Comparison of ENCODE assay signal across 1 cellular context in genomic region chr6:30615958-30616810, GRCh38.
TF ChIP-seq lines count a peak whose summit lies in the region.

No MANE protein-coding gene starts in this region.

TF ChIP-seq in HepG2, 621 proteins besides CTCF, POLR2A, EP300 and RAD21 (continued from another document and continues in another):
- peak; percentile 4 for TF ChIP-seq HNRNPK (IDR thresholded peaks at IDR 0.05; ENCODE audit: low read depth, low read length, poor library complexity, severe bottlenecking)
- TF ChIP-seq GATA4 (IDR thresholded peaks at IDR 0.05; ENCODE audit: borderline replicate concordance, low read depth), result peak; percentile 40; the same call in 1 of the 2 replicates
- no peak for TF ChIP-seq SOX6 (IDR thresholded peaks at IDR 0.05)
- no peak for TF ChIP-seq SOX6 (CRISPR knock-in tag; IDR thresholded peaks at IDR 0.05)
- TF ChIP-seq, protein P1, sequence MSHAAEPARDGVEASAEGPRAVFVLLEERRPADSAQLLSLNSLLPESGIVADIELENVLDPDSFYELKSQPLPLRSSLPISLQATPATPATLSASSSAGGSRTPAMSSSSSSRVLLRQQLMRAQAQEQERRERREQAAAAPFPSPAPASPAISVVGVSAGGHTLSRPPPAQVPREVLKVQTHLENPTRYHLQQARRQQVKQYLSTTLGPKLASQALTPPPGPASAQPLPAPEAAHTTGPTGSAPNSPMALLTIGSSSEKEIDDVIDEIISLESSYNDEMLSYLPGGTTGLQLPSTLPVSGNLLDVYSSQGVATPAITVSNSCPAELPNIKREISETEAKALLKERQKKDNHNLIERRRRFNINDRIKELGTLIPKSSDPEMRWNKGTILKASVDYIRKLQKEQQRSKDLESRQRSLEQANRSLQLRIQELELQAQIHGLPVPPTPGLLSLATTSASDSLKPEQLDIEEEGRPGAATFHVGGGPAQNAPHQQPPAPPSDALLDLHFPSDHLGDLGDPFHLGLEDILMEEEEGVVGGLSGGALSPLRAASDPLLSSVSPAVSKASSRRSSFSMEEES (CRISPR knock-in tag; IDR thresholded peaks at IDR 0.05), result no peak
- TF ChIP-seq PHF5A (CRISPR knock-in tag; IDR thresholded peaks at IDR 0.05; ENCODE audit: low read depth, unreplicated experiment), result no peak
- TF ChIP-seq, protein P2, sequence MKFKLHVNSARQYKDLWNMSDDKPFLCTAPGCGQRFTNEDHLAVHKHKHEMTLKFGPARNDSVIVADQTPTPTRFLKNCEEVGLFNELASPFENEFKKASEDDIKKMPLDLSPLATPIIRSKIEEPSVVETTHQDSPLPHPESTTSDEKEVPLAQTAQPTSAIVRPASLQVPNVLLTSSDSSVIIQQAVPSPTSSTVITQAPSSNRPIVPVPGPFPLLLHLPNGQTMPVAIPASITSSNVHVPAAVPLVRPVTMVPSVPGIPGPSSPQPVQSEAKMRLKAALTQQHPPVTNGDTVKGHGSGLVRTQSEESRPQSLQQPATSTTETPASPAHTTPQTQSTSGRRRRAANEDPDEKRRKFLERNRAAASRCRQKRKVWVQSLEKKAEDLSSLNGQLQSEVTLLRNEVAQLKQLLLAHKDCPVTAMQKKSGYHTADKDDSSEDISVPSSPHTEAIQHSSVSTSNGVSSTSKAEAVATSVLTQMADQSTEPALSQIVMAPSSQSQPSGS (CRISPR knock-in tag; IDR thresholded peaks at IDR 0.05), result no peak
- no peak for TF ChIP-seq MXI1 (IDR thresholded peaks at IDR 0.05; ENCODE audit: borderline replicate concordance, low read depth, low read length)
- TF ChIP-seq ZNF773 (CRISPR knock-in tag; IDR thresholded peaks at IDR 0.05; ENCODE audit: borderline replicate concordance), result no peak
- no peak for TF ChIP-seq GLMP (CRISPR knock-in tag; IDR thresholded peaks at IDR 0.05; ENCODE audit: borderline replicate concordance)
- TF ChIP-seq TMF1 (CRISPR knock-in tag; IDR thresholded peaks at IDR 0.05; ENCODE audit: low read depth), result no peak; the same call in 1 of the 2 replicates
- TF ChIP-seq FOXP1 (IDR thresholded peaks at IDR 0.05), result no peak
- TF ChIP-seq FOXP1 (CRISPR knock-in tag; IDR thresholded peaks at IDR 0.05), result no peak
- no peak for TF ChIP-seq MATR3 (CRISPR knock-in tag; IDR thresholded peaks at IDR 0.05)
- TF ChIP-seq PAF1 (CRISPR knock-in tag; IDR thresholded peaks at IDR 0.05), result no peak; the same call in 1 of the 2 replicates
- TF ChIP-seq DNMT3B (CRISPR knock-in tag; conservative IDR thresholded peaks at IDR 0.05), result peak; percentile 63; the same call in 1 of the 2 replicates
- peak; percentile 55 for TF ChIP-seq SAP130 (CRISPR knock-in tag; IDR thresholded peaks at IDR 0.05; ENCODE audit: low read depth)
- peak; percentile 25 for TF ChIP-seq PATZ1 (CRISPR knock-in tag; IDR thresholded peaks at IDR 0.05)
- TF ChIP-seq PAXIP1 (CRISPR knock-in tag; conservative IDR thresholded peaks at IDR 0.05), result 0 out of 2 replicates have a peak, but pooled peaks have one; percentile 24
- TF ChIP-seq ZNF576 (CRISPR knock-in tag; IDR thresholded peaks at IDR 0.05), result no peak
- TF ChIP-seq POLR2AphosphoS2 (IDR thresholded peaks at IDR 0.05; ENCODE audit: low read depth, low read length), result peak; percentile 91
- TF ChIP-seq, protein P3, sequence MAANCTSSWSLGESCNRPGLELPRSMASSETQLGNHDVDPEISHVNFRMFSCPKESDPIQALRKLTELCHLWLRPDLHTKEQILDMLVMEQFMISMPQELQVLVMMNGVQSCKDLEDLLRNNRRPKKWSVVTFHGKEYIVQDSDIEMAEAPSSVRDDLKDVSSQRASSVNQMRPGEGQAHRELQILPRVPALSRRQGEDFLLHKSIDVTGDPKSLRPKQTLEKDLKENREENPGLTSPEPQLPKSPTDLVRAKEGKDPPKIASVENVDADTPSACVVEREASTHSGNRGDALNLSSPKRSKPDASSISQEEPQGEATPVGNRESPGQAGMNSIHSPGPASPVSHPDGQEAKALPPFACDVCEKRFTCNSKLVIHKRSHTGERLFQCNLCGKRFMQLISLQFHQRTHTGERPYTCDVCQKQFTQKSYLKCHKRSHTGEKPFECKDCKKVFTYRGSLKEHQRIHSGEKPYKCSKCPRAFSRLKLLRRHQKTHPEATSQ (CRISPR knock-in tag; IDR thresholded peaks at IDR 0.05; ENCODE audit: borderline replicate concordance), result no peak
- no peak; the same call in 1 of the 2 replicates for TF ChIP-seq STAT6 (CRISPR knock-in tag; IDR thresholded peaks at IDR 0.05; ENCODE audit: borderline replicate concordance)
- TF ChIP-seq TBX2 (CRISPR knock-in tag; IDR thresholded peaks at IDR 0.05; ENCODE audit: borderline replicate concordance), result no peak
- TF ChIP-seq BCL6 (CRISPR knock-in tag; IDR thresholded peaks at IDR 0.05), result no peak
- TF ChIP-seq ZNF205 (CRISPR knock-in tag; IDR thresholded peaks at IDR 0.05), result no peak
- TF ChIP-seq ARID3A (IDR thresholded peaks at IDR 0.05; ENCODE audit: low read depth, low read length), result peak; percentile 78
- peak; percentile 45 for TF ChIP-seq POLR2G (IDR thresholded peaks at IDR 0.05; ENCODE audit: low read depth, low read length)
- TF ChIP-seq PLSCR1 (CRISPR knock-in tag; IDR thresholded peaks at IDR 0.05; ENCODE audit: borderline replicate concordance), result no peak
- TF ChIP-seq BORCS8-MEF2B (CRISPR knock-in tag; IDR thresholded peaks at IDR 0.05), result no peak
- no peak for TF ChIP-seq SPEN (CRISPR knock-in tag; IDR thresholded peaks at IDR 0.05; ENCODE audit: low read depth)
- TF ChIP-seq SNAI1 (CRISPR knock-in tag; IDR thresholded peaks at IDR 0.05; ENCODE audit: borderline replicate concordance), result no peak
- no peak for TF ChIP-seq ZNF558 (CRISPR knock-in tag; IDR thresholded peaks at IDR 0.05; ENCODE audit: borderline replicate concordance)
- peak; percentile 66; the same call in 1 of the 2 replicates for TF ChIP-seq ZNF564 (CRISPR knock-in tag; IDR thresholded peaks at IDR 0.05)
- peak; percentile 79; the same call in 1 of the 2 replicates for TF ChIP-seq ZNF713 (CRISPR knock-in tag; IDR thresholded peaks at IDR 0.05)
- no peak for TF ChIP-seq ZNF260 (CRISPR knock-in tag; IDR thresholded peaks at IDR 0.05; ENCODE audit: borderline replicate concordance, low read depth)
- TF ChIP-seq ZNF629 (CRISPR knock-in tag; conservative IDR thresholded peaks at IDR 0.05), result no peak
- no peak for TF ChIP-seq CREBL2 (CRISPR knock-in tag; IDR thresholded peaks at IDR 0.05; ENCODE audit: borderline replicate concordance)
- no peak for TF ChIP-seq ZNF562 (CRISPR knock-in tag; IDR thresholded peaks at IDR 0.05; ENCODE audit: borderline replicate concordance)
- TF ChIP-seq ATM (IDR thresholded peaks at IDR 0.05; ENCODE audit: borderline replicate concordance), result no peak
- no peak for TF ChIP-seq ZNF451 (CRISPR knock-in tag; IDR thresholded peaks at IDR 0.05)
